In genomic region chr6:35376282-35376681, GRCh38 we compare ENCODE assay signal across 20 cellular contexts. TPM values are rescaled to one million over a fixed set of nuclear protein-coding genes. Genes with fewer than 3 reads are reported as not detected.
DNase-seq lines count a peak whose midpoint lies in the region; ATAC-seq, FAIRE-seq and TF ChIP-seq lines count a peak whose summit lies in the region.
"Had no signal": no experiment of that assay in that cellular context is flagged by ENCODE, and none has a peak within 500 bp of the region (broad histone marks: within the 10 kb centered on the region; RNA-seq: fewer than 3 reads in every experiment).

No MANE protein-coding gene starts in this region.

- H3K27ac Mint-ChIP-seq in natural killer cell: peak overlapping the region in 1 of 2 donors; percentile 69
- H3K27ac Mint-ChIP-seq in natural killer cell treated with Interleukin-12 subunit alpha and Interleukin-12 subunit beta and Interleukin-15 and Interleukin-18, amount 100 ng/mL, for 72 hours: peak overlapping the region in 1 of 2 donors; percentile 42
- peak overlapping the region in 6 of 10 donors; percentile 25 to 67 (median 44) for H3K27ac Mint-ChIP-seq in naive thymus-derived CD8-positive, alpha-beta T cell
- H3K27ac Mint-ChIP-seq: stimulated activated memory B cell treated with anti-CD40 and anti-IgM and Interleukin-4, amounts not matched to agents 10 μg/mL and 1 μg/mL and 100 μg/mL, for 72 hours had no signal

- TF ChIP-seq CTCF in natural killer cell (IDR thresholded peaks at IDR 0.05) (no peak), Peyer's patch (IDR thresholded peaks at IDR 0.05) (no peak), kidney (IDR thresholded peaks at IDR 0.05; ENCODE audit: borderline replicate concordance, extremely low read depth, insufficient read depth) (no peak)

- H3K4me3 Mint-ChIP-seq in natural killer cell: peak overlapping the region; percentile 60
- no peak overlapping the region for H3K4me3 Mint-ChIP-seq in natural killer cell treated with Interleukin-12 subunit alpha and Interleukin-12 subunit beta and Interleukin-15 and Interleukin-18, amount 100 ng/mL, for 72 hours
- no peak overlapping the region for H3K4me3 Mint-ChIP-seq in naive thymus-derived CD8-positive, alpha-beta T cell
- H3K4me3 Mint-ChIP-seq: CD8-positive, alpha-beta memory T cell; stimulated activated memory B cell treated with anti-CD40 and anti-IgM and Interleukin-4, amounts not matched to agents 10 μg/mL and 1 μg/mL and 100 μg/mL, for 72 hours had no signal

- DNase-seq in natural killer cell: no peak
- no peak for DNase-seq in natural killer cell treated with Interleukin-12 subunit alpha and Interleukin-12 subunit beta and Interleukin-15 and Interleukin-18, amount 100 ng/mL, for 72 hours (ENCODE audit: low spot score)
- DNase-seq in SKM-1 treated with dmso at 0.1 percent for 144 hours (lab: John Stamatoyannopoulos, UW; ENCODE audit: unreplicated experiment): peak; percentile 55
- no peak for DNase-seq in naive thymus-derived CD8-positive, alpha-beta T cell
- no peak for DNase-seq in Peyer's patch
- DNase-seq in COLO668 (lab: John Stamatoyannopoulos, UW; ENCODE audit: unreplicated experiment): no peak
- DNase-seq in GOT3 (lab: John Stamatoyannopoulos, UW): no peak
- no peak for DNase-seq in kidney
- DNase-seq: activated effector memory CD4-positive, alpha-beta T cell treated with anti-CD3 and anti-CD28 coated beads, Interleukin-2, amount 50 U/mL, for 16 hours; anterior cingulate cortex; CD8-positive, alpha-beta memory T cell; colonic mucosa; foreskin melanocyte; left ventricle myocardium inferior; NCI-H1694 treated with DMSO at 0.1 percent for 48 hours; NCI-H345; SHP77 treated with DMSO at 0.1 percent for 48 hours had no signal

- peaks cover 0 to 3% of the 10 kb centered on the region in 2 donors for H3K27me3 Mint-ChIP-seq in natural killer cell (ENCODE audit: low read depth in 2 of 2)
- H3K27me3 Mint-ChIP-seq in natural killer cell treated with Interleukin-12 subunit alpha and Interleukin-12 subunit beta and Interleukin-15 and Interleukin-18, amount 100 ng/mL, for 72 hours: no peaks in the 10 kb centered on the region
- H3K27me3 Mint-ChIP-seq in naive thymus-derived CD8-positive, alpha-beta T cell: no peaks in the 10 kb centered on the region
- H3K27me3 Mint-ChIP-seq: CD8-positive, alpha-beta memory T cell; stimulated activated memory B cell treated with anti-CD40 and anti-IgM and Interleukin-4, amounts not matched to agents 10 μg/mL and 1 μg/mL and 100 μg/mL, for 72 hours had no signal

- H3K9me3 Mint-ChIP-seq in natural killer cell: no peaks in the 10 kb centered on the region
- H3K9me3 Mint-ChIP-seq in natural killer cell treated with Interleukin-12 subunit alpha and Interleukin-12 subunit beta and Interleukin-15 and Interleukin-18, amount 100 ng/mL, for 72 hours: no peaks in the 10 kb centered on the region
- H3K9me3 Mint-ChIP-seq in naive thymus-derived CD8-positive, alpha-beta T cell: no peaks in the 10 kb centered on the region
- H3K9me3 Mint-ChIP-seq: stimulated activated memory B cell treated with anti-CD40 and anti-IgM and Interleukin-4, amounts not matched to agents 10 μg/mL and 1 μg/mL and 100 μg/mL, for 72 hours had no signal

- TF ChIP-seq POLR2A in Peyer's patch (IDR thresholded peaks at IDR 0.05): no peak

- no peak overlapping the region for H3K4me3 ChIP-seq in Peyer's patch
- no peak overlapping the region for H3K4me3 ChIP-seq in kidney (ENCODE audit: low read length in 2 of 2)
- H3K4me3 ChIP-seq: colonic mucosa, left ventricle myocardium inferior had no signal

- intact Hi-C loops in natural killer cell (cut with micrococcal nuclease): no loop called here
- intact Hi-C loops in kidney (cut with DNase I): no loop called here

- FAIRE-seq in kidney (lab: Jason Lieb, UNC): no peak
- FAIRE-seq: endothelial cell of umbilical vein had no signal

- POLR2A ChIA-PET in naive thymus-derived CD8-positive, alpha-beta T cell (lab: Charles Lee): interaction anchor here (1.4 kb wide), 2 partner anchors 9 to 27 kb away, joined by 3 to 4 read pairs; no protein-coding TSS in a partner anchor

- H3K9ac ChIP-seq in kidney (ENCODE audit: low read length in 2 of 2): no peak overlapping the region

- H3K9me3 ChIP-seq in Peyer's patch (no peaks in the 10 kb centered on the region), kidney (ENCODE audit: control insufficient read depth in 1 of 2, low read length in 2 of 2) (no peaks in the 10 kb centered on the region)
- H3K9me3 ChIP-seq: colonic mucosa, left ventricle myocardium inferior had no signal

- no peaks in the 10 kb centered on the region for H3K36me3 Mint-ChIP-seq in natural killer cell
- peaks cover 5% of the 10 kb centered on the region for H3K36me3 Mint-ChIP-seq in natural killer cell treated with Interleukin-12 subunit alpha and Interleukin-12 subunit beta and Interleukin-15 and Interleukin-18, amount 100 ng/mL, for 72 hours
- peaks cover 0 to 28% (median 11%) of the 10 kb centered on the region in 3 donors for H3K36me3 Mint-ChIP-seq in naive thymus-derived CD8-positive, alpha-beta T cell

- H3K4me1 Mint-ChIP-seq in natural killer cell: peaks cover 35 to 42% of the 10 kb centered on the region in 2 donors
- peaks cover 39 to 40% of the 10 kb centered on the region in 2 donors for H3K4me1 Mint-ChIP-seq in natural killer cell treated with Interleukin-12 subunit alpha and Interleukin-12 subunit beta and Interleukin-15 and Interleukin-18, amount 100 ng/mL, for 72 hours (ENCODE audit: low read depth in 2 of 2)
- peaks cover 36 to 82% (median 68%) of the 10 kb centered on the region in 4 donors for H3K4me1 Mint-ChIP-seq in naive thymus-derived CD8-positive, alpha-beta T cell

- H3K27me3 ChIP-seq in Peyer's patch: no peaks in the 10 kb centered on the region
- H3K27me3 ChIP-seq: colonic mucosa had no signal

- ATAC-seq in natural killer cell: no peak
- no peak for ATAC-seq in natural killer cell treated with Interleukin-12 subunit alpha and Interleukin-12 subunit beta and Interleukin-15 and Interleukin-18, amount 100 ng/mL, for 72 hours
- no peak for ATAC-seq in naive thymus-derived CD8-positive, alpha-beta T cell
- ATAC-seq: activated CD4-positive, CD25-positive, alpha-beta regulatory T cell treated with anti-CD3 and anti-CD28 coated beads, Interleukin-2, amount 50 U/mL, for 24 hours; stimulated activated memory B cell treated with anti-CD40 and anti-IgM and Interleukin-4, amounts not matched to agents 10 μg/mL and 1 μg/mL and 100 μg/mL, for 72 hours had no signal

- H3K4me1 ChIP-seq in Peyer's patch (peaks cover 0 to 18% (median 2%) of the 10 kb centered on the region in 4 donors), kidney (ENCODE audit: control insufficient read depth in 1 of 2, insufficient read depth in 1 of 2, low read depth in 1 of 2, low read length in 2 of 2) (peaks cover 0 to 4% of the 10 kb centered on the region in 2 donors)
- H3K4me1 ChIP-seq: colonic mucosa had no signal

- H3K36me3 ChIP-seq in Peyer's patch (no peaks in the 10 kb centered on the region), kidney (ENCODE audit: control insufficient read depth in 1 of 2, insufficient read depth in 2 of 2, low read length in 2 of 2) (no peaks in the 10 kb centered on the region)
- H3K36me3 ChIP-seq: colonic mucosa, left ventricle myocardium inferior had no signal

- H3K27ac ChIP-seq in Peyer's patch (peak overlapping the region in 1 of 4 donors; percentile 49), kidney (ENCODE audit: low read depth in 2 of 2, low read length in 2 of 2) (no peak overlapping the region)
- H3K27ac ChIP-seq: colonic mucosa, left ventricle myocardium inferior had no signal

RNA-seq across cellular contexts. Expression of gene PPARD, which starts 33.9 kb away (rescaled TPM):
- total RNA-seq in natural killer cell (10 to 100 TPM; 14.4 to 20.4 (median 18.8) TPM), Peyer's patch (10 to 100 TPM; 24.8 to 67.9 (median 45.4) TPM), kidney (24.4 TPM)
- total RNA-seq in natural killer cell treated with Interleukin-12 subunit alpha and Interleukin-12 subunit beta and Interleukin-15 and Interleukin-18, amount 100 ng/mL, for 72 hours: 10 to 100 TPM; 19.6 to 19.9 TPM
- 10 to 100 TPM; 48.7 to 50.6 TPM for total RNA-seq in naive thymus-derived CD8-positive, alpha-beta T cell
- 10 to 100 TPM in 1 of 3 donors, 1 to 10 TPM in 2; 1.9 to 14.3 (median 5.5) TPM for polyA plus RNA-seq in naive thymus-derived CD8-positive, alpha-beta T cell
- 13.2 TPM for polyA plus RNA-seq in kidney (ENCODE audit: insufficient read depth, low read depth, low replicate concordance)
